ENCODE assay signal across 1 cellular context in the genomic region with DNA sequence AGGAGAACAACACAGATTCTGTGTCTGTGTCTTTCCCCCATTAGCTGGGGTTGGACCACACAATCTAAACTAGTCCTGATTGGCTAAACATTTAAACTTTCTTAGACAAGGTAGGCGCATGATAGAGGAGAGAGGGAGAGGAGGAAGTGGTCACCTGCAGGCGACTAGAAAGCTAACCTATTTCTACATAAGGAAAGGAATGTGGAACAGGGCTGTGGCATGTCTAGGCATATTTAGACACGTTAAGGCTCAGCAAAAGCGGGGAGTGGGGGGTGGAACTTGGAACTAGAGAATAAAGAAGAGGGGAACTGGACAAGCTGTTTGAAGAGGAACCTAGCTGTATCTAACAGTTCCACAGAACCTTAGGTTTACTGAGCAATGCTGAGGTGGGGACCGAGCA.
TF ChIP-seq lines count a peak whose summit lies in the region.

No MANE protein-coding gene starts in this region.

TF ChIP-seq in GM12878, 131 proteins besides CTCF, POLR2A, EP300 and RAD21:
- TF ChIP-seq BHLHE40 (IDR thresholded peaks at IDR 0.05; ENCODE audit: borderline replicate concordance in 1 of 2, low read depth in 2 of 2, low read length in 1 of 2): no peak
- TF ChIP-seq MTA2 (IDR thresholded peaks at IDR 0.05; ENCODE audit: low read depth): no peak
